30 cellular contexts compared by ENCODE assay signal in genomic region chr2:41152318-41152717, GRCh38.
"Had no signal": no experiment of that assay in that cellular context is flagged by ENCODE, and none has a peak within 500 bp of the region (broad histone marks: within the 10 kb centered on the region; RNA-seq: fewer than 3 reads in every experiment).

No MANE protein-coding gene starts in this region.

- H3K4me1 ChIP-seq: parathyroid adenoma, psoas muscle, spleen, suprapubic skin, testis, tibial artery, transverse colon, upper lobe of right lung, uterus had no signal

- H3K9me3 ChIP-seq: neutrophil, ovary, psoas muscle, spleen, suprapubic skin, testis, tibial artery, transverse colon, upper lobe of right lung, uterus had no signal

- DNase-seq: naive thymus-derived CD8-positive, alpha-beta T cell; nephron progenitor cell; nucleus accumbens; ovary; posterior cingulate gyrus; psoas muscle; right cardiac atrium; spleen; stimulated activated CD4-positive, alpha-beta T cell treated with anti-CD3 and anti-CD28 coated beads, Interleukin-12 subunit alpha, Interleukin-12 subunit beta, amount 100 ng/mL, for 4 hours; stimulated activated CD4-positive, alpha-beta T cell treated with anti-CD3 and anti-CD28 coated beads, Interleukin-1b, Interleukin-23, amount 100 ng/mL, for 48 hours; stimulated activated CD4-positive, alpha-beta T cell treated with anti-CD3 and anti-CD28 coated beads, Interleukin-4, amount 100 ng/mL, for 1 hour; stimulated activated CD4-positive, alpha-beta T cell treated with anti-CD3 and anti-CD28 coated beads, Interleukin-4, amount 100 ng/mL, for 4 hours; stimulated activated CD8-positive, alpha-beta memory T cell treated with anti-CD3 and anti-CD28 coated beads, Interleukin-4, amount 100 ng/mL, for 48 hours; stimulated activated naive CD4-positive, alpha-beta T cell; stimulated activated naive CD8-positive, alpha-beta T cell treated with anti-CD3 and anti-CD28 coated beads, Interleukin-15, amount 100 ng/mL, for 72 hours; stimulated activated naive CD8-positive, alpha-beta T cell treated with anti-CD3 and anti-CD28 coated beads, Interleukin-15, Interleukin-2, amounts not matched to agents 100 U/mL and 50 U/mL, for 24 hours; substantia nigra; testis; tibial artery; transverse colon; upper lobe of right lung; uterus had no signal

- H3K36me3 ChIP-seq: neutrophil, ovary, spleen, suprapubic skin, tibial artery, transverse colon, upper lobe of right lung, uterus had no signal

- ATAC-seq: naive thymus-derived CD8-positive, alpha-beta T cell; natural killer cell treated with Interleukin-12 subunit alpha and Interleukin-12 subunit beta and Interleukin-15 and Interleukin-18, amount 100 ng/mL, for 72 hours; psoas muscle; right cardiac atrium; sciatic nerve; stimulated activated memory B cell treated with anti-CD40 and anti-IgM and Interleukin-4, amounts not matched to agents 10 μg/mL and 1 μg/mL and 100 μg/mL, for 72 hours; stimulated activated naive CD8-positive, alpha-beta T cell treated with anti-CD3 and anti-CD28 coated beads, Interleukin-15, amount 100 ng/mL, for 72 hours; stimulated activated naive CD8-positive, alpha-beta T cell treated with anti-CD3 and anti-CD28 coated beads, Interleukin-15, Interleukin-2, amounts not matched to agents 100 U/mL and 50 U/mL, for 24 hours; upper lobe of right lung had no signal

- H3K4me3 ChIP-seq: ovary, psoas muscle, skin epidermis, smooth muscle cell, spleen, suprapubic skin, testis, tibial artery, transverse colon, upper lobe of right lung, uterus had no signal

- H3K79me2 ChIP-seq: parathyroid adenoma had no signal

- H3K27ac ChIP-seq: neutrophil, ovary, parathyroid adenoma, psoas muscle, skin epidermis, spleen, suprapubic skin, testis, tibial artery, transverse colon, upper lobe of right lung, uterus had no signal

- H2AFZ ChIP-seq: parathyroid adenoma had no signal

- H3K9ac ChIP-seq: parathyroid adenoma had no signal

- H3K27me3 ChIP-seq: neutrophil, ovary, spleen, suprapubic skin, testis, tibial artery, transverse colon, upper lobe of right lung, uterus had no signal

- H3K4me2 ChIP-seq: smooth muscle cell had no signal
